In genomic region chr2:230160112-230160660, GRCh38 we compare ENCODE assay signal across 8 cellular contexts. TPM values are rescaled to one million over a fixed set of nuclear protein-coding genes. Genes with fewer than 3 reads are reported as not detected.
DNase-seq lines count a peak whose midpoint lies in the region; ATAC-seq and TF ChIP-seq lines count a peak whose summit lies in the region.

No MANE protein-coding gene starts in this region.

- no peaks in the 10 kb centered on the region for H4K20me1 ChIP-seq in neural progenitor cell (ENCODE audit: low read depth)

- H3K9me3 ChIP-seq in esophagus squamous epithelium: no peaks in the 10 kb centered on the region
- no peaks in the 10 kb centered on the region for H3K9me3 ChIP-seq in neural progenitor cell (ENCODE audit: low read depth)

- in situ Hi-C loops in GM13977 (cut with MboI; ENCODE audit: low pct_unique_long_range_greater_than_20kb, low sequenced_read_pairs, unreplicated experiment): no loop called here

- no peaks in the 10 kb centered on the region for H3K79me2 ChIP-seq in neural progenitor cell (ENCODE audit: low read depth)

- H3K27ac Mint-ChIP-seq in neural progenitor cell (no peak overlapping the region), type B pancreatic cell (no peak overlapping the region)

- H3K4me1 Mint-ChIP-seq in neural progenitor cell (peaks cover 4% of the 10 kb centered on the region), type B pancreatic cell (ENCODE audit: unreplicated experiment) (peaks cover 4% of the 10 kb centered on the region)

- TF ChIP-seq CTCF in GM13977 (IDR thresholded peaks at IDR 0.05; ENCODE audit: extremely low read depth, insufficient read depth, missing control alignments): peak; percentile 64
- TF ChIP-seq CTCF in esophagus squamous epithelium (IDR thresholded peaks at IDR 0.05): peak; percentile 55 to 85 (median 74)
- peak; percentile 73 for TF ChIP-seq CTCF in neural progenitor cell (IDR thresholded peaks at IDR 0.05)
- TF ChIP-seq CTCF in type B pancreatic cell (conservative IDR thresholded peaks at IDR 0.05): peak; percentile 83

- DNase-seq in AG08395 (ENCODE audit: low spot score) (peak; percentile 78), GM13977 (ENCODE audit: low spot score) (peak; percentile 73), NOMO-1 treated with dmso at 0.1 percent for 144 hours (lab: John Stamatoyannopoulos, UW; ENCODE audit: unreplicated experiment) (peak; percentile 51), activated T-cell treated with anti-CD3 and anti-CD28 coated beads for 1 hour (ENCODE audit: low read depth) (peak; percentile 44), esophagus squamous epithelium (lab: John Stamatoyannopoulos, UW) (no peak), neural progenitor cell (ENCODE audit: low spot score) (peak; percentile 52), type B pancreatic cell (ENCODE audit: extremely low spot score, unreplicated experiment) (no peak)

- H3K4me3 ChIP-seq in esophagus squamous epithelium (no peak overlapping the region), neural progenitor cell (no peak overlapping the region)

- ATAC-seq in GM19023 (IDR thresholded peaks at IDR 0.05; ENCODE audit: unreplicated experiment): no peak

- no peak overlapping the region for H3K27ac ChIP-seq in esophagus squamous epithelium
- no peak overlapping the region for H3K27ac ChIP-seq in neural progenitor cell

- intact Hi-C loops in esophagus squamous epithelium (cut with DNase I): loop anchor here (2.0 kb wide), 1 partner anchor 153 kb away; no protein-coding TSS in a partner anchor

- H3K4me2 ChIP-seq in neural progenitor cell: no peak overlapping the region

- H3K36me3 ChIP-seq in esophagus squamous epithelium (no peaks in the 10 kb centered on the region), neural progenitor cell (no peaks in the 10 kb centered on the region)

- H3K36me3 Mint-ChIP-seq in neural progenitor cell (no peaks in the 10 kb centered on the region), type B pancreatic cell (no peaks in the 10 kb centered on the region)

- H3K27me3 ChIP-seq in esophagus squamous epithelium: no peaks in the 10 kb centered on the region
- H3K27me3 ChIP-seq in neural progenitor cell: no peaks in the 10 kb centered on the region

- WGBS in esophagus squamous epithelium, 2 donors: 35 to 46% methylated on average over 8 to 10 of the region's 11 CpGs

- H3K4me1 ChIP-seq in esophagus squamous epithelium (peaks cover 0 to 5% (median 0%) of the 10 kb centered on the region in 3 donors), neural progenitor cell (no peaks in the 10 kb centered on the region)

- no peaks in the 10 kb centered on the region for H3F3A ChIP-seq in neural progenitor cell (ENCODE audit: low read depth)

- peak overlapping the region; percentile 82 for H2AFZ ChIP-seq in neural progenitor cell (replicated peaks)

- no peak overlapping the region for H3K9ac ChIP-seq in neural progenitor cell

- H3K9me3 Mint-ChIP-seq in neural progenitor cell: peaks cover 8% of the 10 kb centered on the region
- H3K9me3 Mint-ChIP-seq in type B pancreatic cell: no peaks in the 10 kb centered on the region

- H3K4me3 Mint-ChIP-seq in neural progenitor cell (no peak overlapping the region), type B pancreatic cell (no peak overlapping the region)

- TF ChIP-seq POLR2A in esophagus squamous epithelium (IDR thresholded peaks at IDR 0.05): no peak

- H3K27me3 Mint-ChIP-seq in neural progenitor cell (ENCODE audit: insufficient read depth, low read depth) (peaks cover 4% of the 10 kb centered on the region), type B pancreatic cell (no peaks in the 10 kb centered on the region)

RNA-seq across cellular contexts. Expression of gene SP110, which starts 59.6 kb away (rescaled TPM):
- total RNA-seq in esophagus squamous epithelium (10 to 100 TPM in 2 of 4 donors, 1 to 10 TPM in 2; 7.2 to 21.7 (median 13.1) TPM), neural progenitor cell (ENCODE audit: low replicate concordance) (0.65 and 1.3 TPM in 2 replicates), type B pancreatic cell (ENCODE audit: low replicate concordance) (8.6 and 15.4 TPM in 2 replicates)

Comparison
In these comparisons a context has a peak if more than half of its experiments do, and no peak if none do; other contexts are left out.
1. DNase-seq: peak in AG08395 (single experiment), GM13977 (single experiment), NOMO-1 treated with dmso at 0.1 percent for 144 hours (single experiment), activated T-cell treated with anti-CD3 and anti-CD28 coated beads for 1 hour (single experiment) and neural progenitor cell (single experiment); none in esophagus squamous epithelium (single experiment) and type B pancreatic cell (single experiment).
2. Peak in every context shown above with its lines, with median percentiles within 50 percentile points of each other: CTCF ChIP-seq.